Comparison of ENCODE assay signal across 9 cellular contexts in the genomic region with DNA sequence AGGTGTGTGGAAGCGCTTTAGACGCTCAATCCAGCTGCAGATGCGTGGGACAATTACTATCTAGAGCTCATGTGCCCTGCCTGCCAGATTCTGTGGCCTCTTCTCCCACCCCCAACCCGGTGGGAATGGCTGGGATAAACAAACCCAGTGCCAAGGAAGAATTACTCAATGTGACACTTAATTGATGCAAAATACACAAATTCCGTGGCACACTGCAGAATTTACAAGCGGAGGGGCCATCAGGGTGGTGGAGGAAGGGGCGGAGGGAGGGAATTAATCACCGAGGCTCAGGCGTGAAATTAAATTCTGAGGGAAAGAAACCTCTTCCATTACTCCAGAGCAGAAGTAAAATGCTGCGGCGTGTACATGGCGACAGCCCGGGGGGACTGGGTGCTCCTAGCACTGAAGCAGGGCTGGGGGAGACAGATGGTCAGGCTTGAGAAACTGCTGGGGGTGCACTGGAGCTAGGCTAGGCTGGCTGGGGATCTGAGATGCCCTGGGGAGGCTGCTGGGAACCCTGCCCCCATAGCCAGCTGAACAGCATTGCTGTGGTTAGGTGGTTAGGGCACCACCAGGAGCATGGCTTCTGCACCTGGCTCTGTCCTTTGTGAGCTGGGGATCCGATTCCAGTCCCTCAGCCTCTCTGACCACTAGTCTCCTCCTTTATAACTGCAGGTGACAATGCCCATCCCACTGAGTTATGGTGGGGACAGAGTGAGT.
DNase-seq lines count a peak whose midpoint lies in the region; ATAC-seq and TF ChIP-seq lines count a peak whose summit lies in the region.
"Had no signal": no experiment of that assay in that cellular context is flagged by ENCODE, and none has a peak within 500 bp of the region (broad histone marks: within the 10 kb centered on the region; RNA-seq: fewer than 3 reads in every experiment).

No MANE protein-coding gene starts in this region.

- ATAC-seq in HG02973 (IDR thresholded peaks at IDR 0.05; ENCODE audit: unreplicated experiment) (no peak), upper lobe of left lung (ENCODE audit: low FRiP score in 2 of 2) (no peak)

- no peaks in the 10 kb centered on the region for H3K36me3 ChIP-seq in BLaER1 treated with 17β-estradiol and CSF1 and Interleukin-3, amounts not matched to agents 10 nM and 100 nM
- H3K36me3 ChIP-seq in HEK293 (ENCODE audit: control insufficient read depth in 2 of 2, insufficient read depth in 1 of 2, low read length in 2 of 2), result no peaks in the 10 kb centered on the region
- H3K36me3 ChIP-seq in HAP-1 (replicated peaks), result no peaks in the 10 kb centered on the region
- H3K36me3 ChIP-seq in esophagus squamous epithelium, result no peaks in the 10 kb centered on the region
- H3K36me3 ChIP-seq in upper lobe of left lung, result no peaks in the 10 kb centered on the region

- H3K4me2 ChIP-seq in BLaER1 treated with 17β-estradiol and CSF1 and Interleukin-3, amounts not matched to agents 10 nM and 100 nM, result peak overlapping the region; percentile 82 to 98 (median 89)

- intact Hi-C loops in esophagus squamous epithelium (cut with DNase I), result no loop called here

- in situ Hi-C loops in HAP-1 (cut with MboI; ENCODE audit: low sequenced_read_pairs), result no loop called here

- H3K27me3 ChIP-seq in BLaER1 treated with 17β-estradiol and CSF1 and Interleukin-3, amounts not matched to agents 10 nM and 100 nM, result peaks cover 0 to 13% (median 0%) of the 10 kb centered on the region in 11 experiments; a peak in 3 of 22 replicates
- peaks cover 10% of the 10 kb centered on the region; the same call in 1 of the 2 replicates for H3K27me3 ChIP-seq in HAP-1 (ENCODE audit: low read depth)
- H3K27me3 ChIP-seq in esophagus squamous epithelium, result peaks cover 0 to 54% (median 0%) of the 10 kb centered on the region in 4 donors
- H3K27me3 ChIP-seq in upper lobe of left lung, result no peaks in the 10 kb centered on the region

- POLR2A ChIA-PET in HEK293 (lab: Yijun Ruan, JAX), result no interaction called here

- peak overlapping the region in 5 of 11 experiments; percentile 3 to 60 (median 37); a peak in 5 of 22 replicates for H3K27ac ChIP-seq in BLaER1 treated with 17β-estradiol and CSF1 and Interleukin-3, amounts not matched to agents 10 nM and 100 nM
- no peak overlapping the region for H3K27ac ChIP-seq in HEK293 (ENCODE audit: extremely low read depth, low read depth, low read length)
- H3K27ac ChIP-seq in esophagus squamous epithelium, result no peak overlapping the region
- no peak overlapping the region for H3K27ac ChIP-seq in upper lobe of left lung

- TF ChIP-seq CTCF in HEK293 (tag by site-specific recombination; IDR thresholded peaks at IDR 0.05) (no peak), esophagus squamous epithelium (IDR thresholded peaks at IDR 0.05) (no peak), upper lobe of left lung (IDR thresholded peaks at IDR 0.05) (no peak)

- WGBS in esophagus squamous epithelium, 2 donors, result 50 to 51% methylated on average over 10 of the region's 14 CpGs
- 68 to 71% methylated on average over 14 of the region's 14 CpGs for WGBS in upper lobe of left lung, 2 donors

- no peak for TF ChIP-seq EP300 in upper lobe of left lung (IDR thresholded peaks at IDR 0.05)

- CTCF ChIA-PET in HEK293 (lab: Yijun Ruan, JAX), result interaction anchor here (1.0 to 1.8 kb wide), 3 partner anchors 83 to 291 kb away, joined by 3 to 5 read pairs (median 4); no protein-coding TSS in a partner anchor

- H3K4me1 ChIP-seq in BLaER1 treated with 17β-estradiol and CSF1 and Interleukin-3, amounts not matched to agents 10 nM and 100 nM, result peaks cover 25 to 61% (median 52%) of the 10 kb centered on the region in 10 experiments
- H3K4me1 ChIP-seq in HEK293 (ENCODE audit: control insufficient read depth, insufficient read depth, low read length) (peaks cover 3% of the 10 kb centered on the region; the same call in 1 of the 2 replicates), HAP-1 (no peaks in the 10 kb centered on the region), esophagus squamous epithelium (no peaks in the 10 kb centered on the region), upper lobe of left lung (peaks cover 0 to 5% (median 0%) of the 10 kb centered on the region in 4 donors)

- TF ChIP-seq POLR2A in esophagus squamous epithelium (IDR thresholded peaks at IDR 0.05) (no peak), upper lobe of left lung (IDR thresholded peaks at IDR 0.05) (no peak)

- DNase-seq in NCI-H510A treated with DMSO at 0.1 percent for 48 hours (lab: John Stamatoyannopoulos, UW) (peak; percentile 35), glomerular visceral epithelial cell (ENCODE audit: extremely low spot score) (peak; percentile 64), HAP-1 (ENCODE audit: low spot score in 2 of 2) (no peak), esophagus squamous epithelium (lab: John Stamatoyannopoulos, UW) (no peak), upper lobe of left lung (no peak)
- DNase-seq: activated B cell treated with CpG ODN at 0.5 μM for 24 hours had no signal

- H3K9me3 ChIP-seq in BLaER1 treated with 17β-estradiol and CSF1 and Interleukin-3, amounts not matched to agents 10 nM and 100 nM (replicated peaks in 1 of 11), result no peaks in the 10 kb centered on the region
- H3K9me3 ChIP-seq in HEK293 (ENCODE audit: control insufficient read depth, insufficient read depth, low read depth, low read length), result no peaks in the 10 kb centered on the region
- H3K9me3 ChIP-seq in HAP-1, result no peaks in the 10 kb centered on the region
- H3K9me3 ChIP-seq in esophagus squamous epithelium, result no peaks in the 10 kb centered on the region
- H3K9me3 ChIP-seq in upper lobe of left lung, result no peaks in the 10 kb centered on the region

- peak overlapping the region in 2 of 10 experiments; percentile 12 to 14; a peak in 1 of 20 replicates for H3K4me3 ChIP-seq in BLaER1 treated with 17β-estradiol and CSF1 and Interleukin-3, amounts not matched to agents 10 nM and 100 nM
- H3K4me3 ChIP-seq in HEK293 (ENCODE audit: low read depth, low read length) (no peak overlapping the region), HAP-1 (no peak overlapping the region), esophagus squamous epithelium (no peak overlapping the region), upper lobe of left lung (no peak overlapping the region)

- peak overlapping the region in 4 of 11 experiments; percentile 27 to 50 (median 46); a peak in 7 of 22 replicates for H3K9ac ChIP-seq in BLaER1 treated with 17β-estradiol and CSF1 and Interleukin-3, amounts not matched to agents 10 nM and 100 nM

- H4K20me1 ChIP-seq in BLaER1 treated with 17β-estradiol and CSF1 and Interleukin-3, amounts not matched to agents 10 nM and 100 nM, result peaks cover 0 to 5% (median 0%) of the 10 kb centered on the region in 11 experiments; a peak in 1 of 22 replicates

TF ChIP-seq in HEK293, 187 proteins besides CTCF, POLR2A, EP300 and RAD21:
- peak; percentile 45; the same call in 1 of the 2 replicates for TF ChIP-seq GLIS1 (tag by site-specific recombination; IDR thresholded peaks at IDR 0.05)
- TF ChIP-seq ZNF121 (tag by site-specific recombination; IDR thresholded peaks at IDR 0.05), result no peak
TF ChIP-seq in HEK293: peak in this region for 1.

Comparison
In these comparisons a context has a peak if more than half of its experiments do, and no peak if none do; other contexts are left out.
1. DNase-seq: peak in NCI-H510A treated with DMSO at 0.1 percent for 48 hours (single experiment) and glomerular visceral epithelial cell (single experiment); none in HAP-1 (0 of 2), esophagus squamous epithelium (single experiment) and upper lobe of left lung (0 of 2).